ENCODE assay signal across 20 cellular contexts in genomic region chr5:99122976-99123375, GRCh38.
"Had no signal": no experiment of that assay in that cellular context is flagged by ENCODE, and none has a peak within 500 bp of the region (broad histone marks: within the 10 kb centered on the region; RNA-seq: fewer than 3 reads in every experiment).

No MANE protein-coding gene starts in this region.

- H3K9ac ChIP-seq: neural progenitor cell had no signal

- ATAC-seq: left cardiac atrium, lower lobe of right lung, sciatic nerve, upper lobe of right lung had no signal

- H2AFZ ChIP-seq: neural progenitor cell had no signal

- H3K4me1 ChIP-seq: esophagus squamous epithelium, lower lobe of right lung, neural progenitor cell, spleen, stomach, testis, upper lobe of right lung had no signal

- H3K4me3 ChIP-seq: dorsolateral prefrontal cortex, esophagus squamous epithelium, lower lobe of right lung, neural progenitor cell, ovary, spleen, stomach, testis, upper lobe of right lung had no signal

- H3K36me3 ChIP-seq: esophagus squamous epithelium, lower lobe of right lung, neural progenitor cell, ovary, spleen, stomach, upper lobe of right lung had no signal

- DNase-seq: activated CD4-positive, CD25-positive, alpha-beta regulatory T cell treated with anti-CD3 and anti-CD28 coated beads, Interleukin-2, amount 50 U/mL, for 72 hours; activated naive CD4-positive, alpha-beta T cell; dorsolateral prefrontal cortex; esophagus squamous epithelium; foreskin fibroblast; head of caudate nucleus; immature natural killer cell; left cardiac atrium; lower lobe of right lung; naive B cell; ovary; spleen; stimulated activated CD4-positive, alpha-beta T cell treated with anti-CD3 and anti-CD28 coated beads, Interleukin-1b, Interleukin-23, amount 100 ng/mL, for 48 hours; stomach; T-helper 1 cell; T1000; testis; upper lobe of right lung had no signal

- H3K9me3 ChIP-seq: esophagus squamous epithelium, lower lobe of right lung, ovary, spleen, stomach, testis, upper lobe of right lung had no signal

- H3K27ac ChIP-seq: dorsolateral prefrontal cortex, esophagus squamous epithelium, lower lobe of right lung, neural progenitor cell, ovary, spleen, stomach, testis, upper lobe of right lung had no signal

- H3K27me3 ChIP-seq: dorsolateral prefrontal cortex, esophagus squamous epithelium, neural progenitor cell, ovary, spleen, stomach, testis, upper lobe of right lung had no signal

- H3K4me2 ChIP-seq: neural progenitor cell had no signal
